ENCODE assay signal across 19 cellular contexts in genomic region chr10:69388488-69388887, GRCh38. TPM values are rescaled to one million over a fixed set of nuclear protein-coding genes. Genes with fewer than 3 reads are reported as not detected.
"Had no signal": no experiment of that assay in that cellular context is flagged by ENCODE, and none has a peak within 500 bp of the region (broad histone marks: within the 10 kb centered on the region; RNA-seq: fewer than 3 reads in every experiment).

No MANE protein-coding gene starts in this region.

- H3K4me3 ChIP-seq: dorsolateral prefrontal cortex, gastrocnemius medialis, heart right ventricle, pancreas had no signal

- DNase-seq: cortex of kidney; dorsolateral prefrontal cortex; effector CD8-positive, alpha-beta T cell; gastrocnemius medialis; heart right ventricle; hypothalamus; kidney glomerular epithelial cell; occipital lobe; pancreas; small intestine; stimulated activated CD4-positive, alpha-beta T cell treated with anti-CD3 and anti-CD28 coated beads, Interleukin-12 subunit alpha, Interleukin-12 subunit beta, amount 100 ng/mL, for 4 hours; stimulated activated naive CD4-positive, alpha-beta T cell treated with Interleukin-2 at 50 U/mL for 16 hours had no signal

- H3K27ac ChIP-seq: dorsolateral prefrontal cortex, gastrocnemius medialis, heart right ventricle, pancreas had no signal

- H3K9me3 Mint-ChIP-seq: nephron, type B pancreatic cell had no signal

- H3K27me3 Mint-ChIP-seq: progenitor cell of endocrine pancreas, type B pancreatic cell had no signal

- H3K4me1 ChIP-seq: pancreas had no signal

- ATAC-seq: esophagus mucosa, gastrocnemius medialis, heart right ventricle, pancreas, right cardiac atrium had no signal

- H3K9me3 ChIP-seq: gastrocnemius medialis, heart right ventricle, pancreas had no signal

- H3K4me3 Mint-ChIP-seq: nephron, type B pancreatic cell had no signal

- H3K27ac Mint-ChIP-seq: nephron had no signal

- H3K27me3 ChIP-seq: gastrocnemius medialis, heart right ventricle, pancreas had no signal

RNA-seq across cellular contexts. Expression of gene TACR2, which starts 28.2 kb away (rescaled TPM):
- total RNA-seq: fibroblast of villous mesenchyme, mononuclear cell, progenitor cell of endocrine pancreas had no signal
